8 cellular contexts compared by ENCODE assay signal in genomic region chr15:74134387-74135027, GRCh38. TPM values are rescaled to one million over a fixed set of nuclear protein-coding genes. Genes with fewer than 3 reads are reported as not detected.
DNase-seq lines count a peak whose midpoint lies in the region; ATAC-seq, FAIRE-seq and TF ChIP-seq lines count a peak whose summit lies in the region.

No MANE protein-coding gene starts in this region.

- ATAC-seq in HCT116, result peak; percentile 69
- ATAC-seq in central memory CD8-positive, alpha-beta T cell (replicated peaks; ENCODE audit: extremely low read depth, poor library complexity, severe bottlenecking), result no peak
- ATAC-seq in memory B cell (ENCODE audit: low read depth), result no peak
- no peak for ATAC-seq in HG02852 (IDR thresholded peaks at IDR 0.05; ENCODE audit: unreplicated experiment)

- no peak for FAIRE-seq in GM12892 (lab: Jason Lieb, UNC)

- peaks cover 84% of the 10 kb centered on the region for H3K27me3 Mint-ChIP-seq in central memory CD8-positive, alpha-beta T cell
- H3K27me3 Mint-ChIP-seq in memory B cell, result peaks cover 45% of the 10 kb centered on the region

- H3K27me3 ChIP-seq in HCT116 (ENCODE audit: insufficient read depth, low read length), result no peaks in the 10 kb centered on the region

- H3K27ac Mint-ChIP-seq in central memory CD8-positive, alpha-beta T cell (ENCODE audit: low read depth), result peak overlapping the region; percentile 68
- H3K27ac Mint-ChIP-seq in memory B cell, result no peak overlapping the region

- TF ChIP-seq CTCF in AG09309 (IDR thresholded peaks at IDR 0.05; ENCODE audit: control insufficient read depth, insufficient read depth, low read depth, low read length, missing control alignments), result peak; percentile 57
- peak in 2 of 3 experiments; percentile 25 to 53; a peak in 3 of 6 replicates for TF ChIP-seq CTCF in HCT116 (IDR thresholded peaks at IDR 0.05 in 2 of 3, conservative IDR thresholded peaks at IDR 0.05 in 1 of 3; ENCODE audit: borderline replicate concordance in 1 of 3, insufficient read depth in 1 of 3, low read depth in 2 of 3, low read length in 2 of 3)

- no peak for DNase-seq in AG09309 (ENCODE audit: low read depth)
- no peak for DNase-seq in HCT116 (ENCODE audit: low read depth, low spot score)
- DNase-seq in central memory CD8-positive, alpha-beta T cell (ENCODE audit: low spot score in 2 of 2), result no peak
- DNase-seq in memory B cell (ENCODE audit: low spot score in 2 of 2), result peak in 1 of 2 donors; percentile 54
- no peak for DNase-seq in stimulated activated CD4-positive, alpha-beta T cell treated with anti-CD3 and anti-CD28 coated beads, Interleukin-1b, Interleukin-23, amount 100 ng/mL, for 48 hours
- DNase-seq in SW480 (ENCODE audit: low spot score), result no peak
- DNase-seq in GM12892 (ENCODE audit: insufficient read length), result no peak

- no peak overlapping the region for H3K4me2 ChIP-seq in HCT116 (ENCODE audit: low read length)

- no peak overlapping the region for H2AFZ ChIP-seq in HCT116 (ENCODE audit: low read depth, low read length, poor library complexity, severe bottlenecking)

- H3K9me3 ChIP-seq in HCT116 (ENCODE audit: control insufficient read depth in 1 of 2, insufficient read depth in 1 of 2, low read depth in 1 of 2, low read length in 2 of 2), result no peaks in the 10 kb centered on the region

- H3K4me3 Mint-ChIP-seq in central memory CD8-positive, alpha-beta T cell, result peak overlapping the region; percentile 21
- H3K4me3 Mint-ChIP-seq in memory B cell, result peak overlapping the region; percentile 29

- CTCF ChIA-PET in HCT116 (lab: Charles Lee), result interaction anchor here (0.8 to 1.2 kb wide), 2 partner anchors 173 to 187 kb away, joined by 3 to 6 read pairs; no protein-coding TSS in a partner anchor

- RAD21 ChIA-PET in HCT116 (lab: Charles Lee; ENCODE audit: low non-redundant PET in 1 of 2, low total read pairs in 2 of 2, uncharacterized antibody in 2 of 2, unreplicated experiment in 2 of 2), result no interaction called here

- H3K4me1 Mint-ChIP-seq in central memory CD8-positive, alpha-beta T cell, result peaks cover 15% of the 10 kb centered on the region
- H3K4me1 Mint-ChIP-seq in memory B cell, result peaks cover 21% of the 10 kb centered on the region

- TF ChIP-seq POLR2A in HCT116 (IDR thresholded peaks at IDR 0.05; ENCODE audit: borderline replicate concordance, extremely low read depth, insufficient read depth, insufficient read length), result no peak
- TF ChIP-seq POLR2A in GM12892 (IDR thresholded peaks at IDR 0.05; ENCODE audit: low read depth, low read length), result no peak

- no peak overlapping the region for H3K27ac ChIP-seq in HCT116 (ENCODE audit: low read depth, low read length)

- H3K36me3 ChIP-seq in HCT116 (ENCODE audit: control insufficient read depth in 1 of 2, insufficient read depth in 2 of 2, low read length in 2 of 2), result no peaks in the 10 kb centered on the region

- H3K4me3 ChIP-seq in AG09309 (ENCODE audit: control insufficient read depth, low read depth, low read length) (no peak overlapping the region), HCT116 (replicated peaks in 1 of 2; ENCODE audit: low read depth in 1 of 2, low read length in 2 of 2) (no peak overlapping the region)

- H3K36me3 Mint-ChIP-seq in central memory CD8-positive, alpha-beta T cell (ENCODE audit: insufficient read depth), result peaks cover 5% of the 10 kb centered on the region
- peaks cover 2% of the 10 kb centered on the region for H3K36me3 Mint-ChIP-seq in memory B cell

- H3K9me3 Mint-ChIP-seq in central memory CD8-positive, alpha-beta T cell, result no peaks in the 10 kb centered on the region
- no peaks in the 10 kb centered on the region for H3K9me3 Mint-ChIP-seq in memory B cell

- peak; percentile 26; the same call in 1 of the 2 replicates for TF ChIP-seq RAD21 in HCT116 (IDR thresholded peaks at IDR 0.05; ENCODE audit: low read depth)

- H3K79me2 ChIP-seq in HCT116 (ENCODE audit: insufficient read depth, low read length), result no peaks in the 10 kb centered on the region

- no peaks in the 10 kb centered on the region for H3K9me2 ChIP-seq in HCT116 (ENCODE audit: insufficient read depth)

- H3K9ac ChIP-seq in HCT116 (ENCODE audit: low read length), result no peak overlapping the region

- intact Hi-C loops in HCT116 (cut with micrococcal nuclease), result no loop called here

- no peaks in the 10 kb centered on the region for H4K20me1 ChIP-seq in HCT116 (ENCODE audit: insufficient read depth)

- POLR2A ChIA-PET in HCT116 (lab: Charles Lee), result no interaction called here

- no peaks in the 10 kb centered on the region for H3K4me1 ChIP-seq in HCT116 (ENCODE audit: control insufficient read depth in 1 of 2, insufficient read depth in 2 of 2, low read length in 2 of 2)

- no TSS peak for BruUV-seq in HCT116 (replicated peaks; lab: Mats Ljungman, UMichigan)

TF ChIP-seq in HCT116, 20 proteins besides CTCF, POLR2A, EP300 and RAD21:
- TF ChIP-seq EZH2phosphoT487 (IDR thresholded peaks at IDR 0.05; ENCODE audit: borderline replicate concordance) (no peak), CEBPB (IDR thresholded peaks at IDR 0.05; ENCODE audit: low read depth) (no peak), CBX3 (IDR thresholded peaks at IDR 0.05; ENCODE audit: low read depth) (no peak), SRF (IDR thresholded peaks at IDR 0.05; ENCODE audit: low read depth) (no peak), ZFX (IDR thresholded peaks at IDR 0.05) (no peak), JUND (IDR thresholded peaks at IDR 0.05) (no peak), YY1 (IDR thresholded peaks at IDR 0.05; ENCODE audit: extremely low read depth, insufficient replicate concordance, low read depth, low read length) (no peak), POLR2AphosphoS5 (IDR thresholded peaks at IDR 0.05; ENCODE audit: low read depth, low read length) (no peak), FOSL1 (IDR thresholded peaks at IDR 0.05; ENCODE audit: low read depth) (no peak), ZNF274 (IDR thresholded peaks at IDR 0.05; ENCODE audit: low read depth, low read length) (no peak), EZH2 (IDR thresholded peaks at IDR 0.05) (no peak), ELF1 (IDR thresholded peaks at IDR 0.05; ENCODE audit: borderline replicate concordance, low read depth) (no peak), EGR1 (IDR thresholded peaks at IDR 0.05; ENCODE audit: low read depth) (no peak)
- TF ChIP-seq, protein P1, sequence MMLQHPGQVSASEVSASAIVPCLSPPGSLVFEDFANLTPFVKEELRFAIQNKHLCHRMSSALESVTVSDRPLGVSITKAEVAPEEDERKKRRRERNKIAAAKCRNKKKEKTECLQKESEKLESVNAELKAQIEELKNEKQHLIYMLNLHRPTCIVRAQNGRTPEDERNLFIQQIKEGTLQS (IDR thresholded peaks at IDR 0.05), result no peak
- TF ChIP-seq, protein P2, sequence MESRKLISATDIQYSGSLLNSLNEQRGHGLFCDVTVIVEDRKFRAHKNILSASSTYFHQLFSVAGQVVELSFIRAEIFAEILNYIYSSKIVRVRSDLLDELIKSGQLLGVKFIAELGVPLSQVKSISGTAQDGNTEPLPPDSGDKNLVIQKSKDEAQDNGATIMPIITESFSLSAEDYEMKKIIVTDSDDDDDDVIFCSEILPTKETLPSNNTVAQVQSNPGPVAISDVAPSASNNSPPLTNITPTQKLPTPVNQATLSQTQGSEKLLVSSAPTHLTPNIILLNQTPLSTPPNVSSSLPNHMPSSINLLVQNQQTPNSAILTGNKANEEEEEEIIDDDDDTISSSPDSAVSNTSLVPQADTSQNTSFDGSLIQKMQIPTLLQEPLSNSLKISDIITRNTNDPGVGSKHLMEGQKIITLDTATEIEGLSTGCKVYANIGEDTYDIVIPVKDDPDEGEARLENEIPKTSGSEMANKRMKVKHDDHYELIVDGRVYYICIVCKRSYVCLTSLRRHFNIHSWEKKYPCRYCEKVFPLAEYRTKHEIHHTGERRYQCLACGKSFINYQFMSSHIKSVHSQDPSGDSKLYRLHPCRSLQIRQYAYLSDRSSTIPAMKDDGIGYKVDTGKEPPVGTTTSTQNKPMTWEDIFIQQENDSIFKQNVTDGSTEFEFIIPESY (IDR thresholded peaks at IDR 0.05; ENCODE audit: extremely low read depth, insufficient replicate concordance, low read length), result no peak

RNA-seq across cellular contexts. Expression of gene ISLR2, which starts 4.1 kb away (rescaled TPM):
- 0.05 TPM for total RNA-seq in HCT116 (2021; ENCODE audit: unreplicated experiment)
- polyA plus RNA-seq in HCT116 (2012), result 0.06 and 0.09 TPM in 2 replicates
- 0.95 TPM for polyA plus RNA-seq in GM12892 (2012; ENCODE audit: missing spikeins)

RNA-seq across cellular contexts. Expression of gene ISLR, which starts 39.0 kb away (rescaled TPM):
- 0.12 TPM for total RNA-seq in HCT116 (2021; ENCODE audit: unreplicated experiment)
- not detected in 2 replicates for polyA plus RNA-seq in HCT116 (2012)
- 0.57 TPM for polyA plus RNA-seq in GM12892 (2012; ENCODE audit: missing spikeins)

RNA-seq across cellular contexts. Expression of gene GOLGA6A, which starts 52.2 kb away (rescaled TPM):
- total RNA-seq in HCT116 (2021; ENCODE audit: unreplicated experiment), result 0.39 TPM
- 0.04 and 0.06 TPM in 2 replicates for polyA plus RNA-seq in HCT116 (2012)
- polyA plus RNA-seq in GM12892 (2012; ENCODE audit: missing spikeins), result 0.08 TPM
